9 cellular contexts compared by ENCODE assay signal in genomic region chr7:50307368-50308012, GRCh38. TPM values are rescaled to one million over a fixed set of nuclear protein-coding genes. Genes with fewer than 3 reads are reported as not detected.
DNase-seq lines count a peak whose midpoint lies in the region; ATAC-seq and TF ChIP-seq lines count a peak whose summit lies in the region.
"Had no signal": no experiment of that assay in that cellular context is flagged by ENCODE, and none has a peak within 500 bp of the region (broad histone marks: within the 10 kb centered on the region; RNA-seq: fewer than 3 reads in every experiment).

No MANE protein-coding gene starts in this region.

- H2AFZ ChIP-seq in KMS-11 (ENCODE audit: low read depth): no peak overlapping the region

- no peak overlapping the region for H3K4me3 ChIP-seq in KMS-11 (IDR thresholded peaks at IDR 0.05; ENCODE audit: insufficient read depth, low read depth, low read length)

- peaks cover 40% of the 10 kb centered on the region for H3K4me1 Mint-ChIP-seq in activated T-cell treated with anti-CD3 and anti-CD28 coated beads, Interleukin-2, amount 50 U/mL, for 72 hours (ENCODE audit: low read depth)

- peak; percentile 67 to 68 for DNase-seq in activated T-cell treated with anti-CD3 and anti-CD28 coated beads, Interleukin-2, amount 50 U/mL, for 72 hours
- peak; percentile 74 for DNase-seq in stimulated activated CD4-positive, alpha-beta T cell treated with anti-CD3 and anti-CD28 coated beads, Interleukin-4, amount 100 ng/mL, for 24 hours
- no peak for DNase-seq in GDM1 (lab: John Stamatoyannopoulos, UW)
- DNase-seq in NCI-H146 (lab: John Stamatoyannopoulos, UW): no peak
- DNase-seq in NCI-H82 (lab: John Stamatoyannopoulos, UW): no peak

- H3K9ac ChIP-seq in KMS-11: peak overlapping the region; percentile 91

- H3K4me3 Mint-ChIP-seq in activated T-cell treated with anti-CD3 and anti-CD28 coated beads, Interleukin-2, amount 50 U/mL, for 72 hours: peak overlapping the region; percentile 94 to 96

- H3K4me2 ChIP-seq in KMS-11: peak overlapping the region; percentile 89

- no peaks in the 10 kb centered on the region for H3K27me3 ChIP-seq in KMS-11 (ENCODE audit: insufficient read depth, low read depth)

- no peaks in the 10 kb centered on the region for H3K27me3 Mint-ChIP-seq in activated T-cell treated with anti-CD3 and anti-CD28 coated beads, Interleukin-2, amount 50 U/mL, for 72 hours (ENCODE audit: low read depth)

- H3K79me2 ChIP-seq in KMS-11 (ENCODE audit: insufficient read depth, low read depth): peaks cover 80% of the 10 kb centered on the region

- H3K4me1 ChIP-seq in KMS-11 (ENCODE audit: low read depth, poor library complexity, severe bottlenecking): peaks cover 24% of the 10 kb centered on the region

- ATAC-seq in GM19023 (IDR thresholded peaks at IDR 0.05; ENCODE audit: unreplicated experiment) (peak; percentile 30), HG02970 (IDR thresholded peaks at IDR 0.05; ENCODE audit: low FRiP score, unreplicated experiment) (no peak)
- ATAC-seq in activated T-cell treated with anti-CD3 and anti-CD28 coated beads, Interleukin-2, amount 50 U/mL, for 72 hours (replicated peaks in 1 of 2): peak; percentile 16 to 18

- H3K36me3 ChIP-seq in KMS-11 (ENCODE audit: insufficient read depth): no peaks in the 10 kb centered on the region

- H3K27ac ChIP-seq in KMS-11: peak overlapping the region; percentile 93

- H4K20me1 ChIP-seq in KMS-11 (ENCODE audit: insufficient read depth): no peaks in the 10 kb centered on the region

- no peak for TF ChIP-seq CTCF in KMS-11 (conservative IDR thresholded peaks at IDR 0.05; ENCODE audit: low read depth, low read length)

- H3K9me3 Mint-ChIP-seq in activated T-cell treated with anti-CD3 and anti-CD28 coated beads, Interleukin-2, amount 50 U/mL, for 72 hours: no peaks in the 10 kb centered on the region

- H3K36me3 Mint-ChIP-seq in activated T-cell treated with anti-CD3 and anti-CD28 coated beads, Interleukin-2, amount 50 U/mL, for 72 hours (ENCODE audit: insufficient read depth in 2 of 2): peaks cover 45 to 72% of the 10 kb centered on the region in 2 donors

- H3K27ac Mint-ChIP-seq in activated T-cell treated with anti-CD3 and anti-CD28 coated beads, Interleukin-2, amount 50 U/mL, for 72 hours: peak overlapping the region; percentile 99

RNA-seq across cellular contexts. Expression of gene IKZF1, which starts 3.0 kb away (rescaled TPM):
- 100 to 1,000 TPM; 427 to 504 TPM for total RNA-seq in activated T-cell treated with anti-CD3 and anti-CD28 coated beads, Interleukin-2, amount 50 U/mL, for 72 hours
- total RNA-seq: HT1080 had no signal

Comparison
In these comparisons a context has a peak if more than half of its experiments do, and no peak if none do; other contexts are left out.
1. DNase-seq: peak in activated T-cell treated with anti-CD3 and anti-CD28 coated beads, Interleukin-2, amount 50 U/mL, for 72 hours (2 of 2) and stimulated activated CD4-positive, alpha-beta T cell treated with anti-CD3 and anti-CD28 coated beads, Interleukin-4, amount 100 ng/mL, for 24 hours (single experiment); none in GDM1 (single experiment), NCI-H146 (single experiment) and NCI-H82 (single experiment).